ENCODE assay signal across 22 cellular contexts in genomic region chr11:41237386-41237785, GRCh38.
"Had no signal": no experiment of that assay in that cellular context is flagged by ENCODE, and none has a peak within 500 bp of the region (broad histone marks: within the 10 kb centered on the region; RNA-seq: fewer than 3 reads in every experiment).

No MANE protein-coding gene starts in this region.

- H3K4me3 ChIP-seq: heart right ventricle, spleen, upper lobe of right lung had no signal

- H3K9me3 Mint-ChIP-seq: nephron had no signal

- H3K9me3 ChIP-seq: heart right ventricle, spleen, upper lobe of right lung had no signal

- H3K27ac ChIP-seq: epithelial cell of prostate, heart right ventricle, spleen, upper lobe of right lung, VCaP had no signal

- H3K36me3 Mint-ChIP-seq: activated CD8-positive, alpha-beta memory T cell treated with anti-CD3 and anti-CD28 coated beads, Interleukin-2, amount 10 ng/mL, durations not matched to agents 7 days and 5 days; activated naive CD4-positive, alpha-beta T cell treated with anti-CD3 and anti-CD28 coated beads, Interleukin-2, amount 10 ng/mL, durations not matched to agents 7 days and 5 days; T-cell had no signal

- H3K27me3 ChIP-seq: heart right ventricle, spleen, upper lobe of right lung had no signal

- H3K4me1 ChIP-seq: heart right ventricle, spleen, upper lobe of right lung had no signal

- DNase-seq: activated CD4-positive, alpha-beta T cell treated with anti-CD3 and anti-CD28 coated beads, Interleukin-2, amount 10 ng/mL, durations not matched to agents 7 days and 5 days; activated CD4-positive, CD25-positive, alpha-beta regulatory T cell treated with anti-CD3 and anti-CD28 coated beads, Interleukin-2, amount 50 U/mL, for 72 hours; activated CD8-positive, alpha-beta memory T cell treated with anti-CD3 and anti-CD28 coated beads, Interleukin-2, amount 10 ng/mL, durations not matched to agents 7 days and 5 days; activated CD8-positive, alpha-beta T cell treated with anti-CD3 and anti-CD28 coated beads for 36 hours; activated effector memory CD4-positive, alpha-beta T cell treated with anti-CD3 and anti-CD28 coated beads, Interleukin-2, amount 50 U/mL, for 16 hours; activated naive CD4-positive, alpha-beta T cell treated with anti-CD3 and anti-CD28 coated beads, Interleukin-2, amount 10 ng/mL, durations not matched to agents 7 days and 5 days; activated T-cell treated with anti-CD3 and anti-CD28 coated beads for 4 hours; amygdala; cerebellar nuclear complex; cortex of kidney; heart right ventricle; occipital lobe; posterior cingulate gyrus; spleen; stimulated activated CD4-positive, alpha-beta T cell treated with anti-CD3 and anti-CD28 coated beads, Interleukin-4, amount 100 ng/mL, for 24 hours; stimulated activated naive CD4-positive, alpha-beta T cell treated with Interleukin-2 at 50 U/mL for 16 hours; T-cell; upper lobe of right lung had no signal

- H3K27me3 Mint-ChIP-seq: activated CD4-positive, alpha-beta T cell treated with anti-CD3 and anti-CD28 coated beads, Interleukin-2, amount 10 ng/mL, durations not matched to agents 7 days and 5 days; activated CD8-positive, alpha-beta memory T cell treated with anti-CD3 and anti-CD28 coated beads, Interleukin-2, amount 10 ng/mL, durations not matched to agents 7 days and 5 days; activated CD8-positive, alpha-beta T cell treated with anti-CD3 and anti-CD28 coated beads for 36 hours; activated naive CD4-positive, alpha-beta T cell treated with anti-CD3 and anti-CD28 coated beads, Interleukin-2, amount 10 ng/mL, durations not matched to agents 7 days and 5 days; T-cell had no signal

- H3K27ac Mint-ChIP-seq: activated CD4-positive, alpha-beta T cell treated with anti-CD3 and anti-CD28 coated beads, Interleukin-2, amount 10 ng/mL, durations not matched to agents 7 days and 5 days; activated CD8-positive, alpha-beta memory T cell treated with anti-CD3 and anti-CD28 coated beads, Interleukin-2, amount 10 ng/mL, durations not matched to agents 7 days and 5 days; activated CD8-positive, alpha-beta T cell treated with anti-CD3 and anti-CD28 coated beads for 36 hours; activated naive CD4-positive, alpha-beta T cell treated with anti-CD3 and anti-CD28 coated beads, Interleukin-2, amount 10 ng/mL, durations not matched to agents 7 days and 5 days; nephron; T-cell; T-helper 2 cell treated with Interferon-gamma antibody and Interleukin-4, amounts not matched to agents 5 μg/mL and 100 μg/mL, for 36 hours had no signal

- ATAC-seq: activated CD8-positive, alpha-beta memory T cell treated with anti-CD3 and anti-CD28 coated beads, Interleukin-2, amount 10 ng/mL, durations not matched to agents 7 days and 5 days; activated CD8-positive, alpha-beta T cell treated with anti-CD3 and anti-CD28 coated beads for 36 hours; heart right ventricle; T-cell; upper lobe of right lung had no signal

- H3K36me3 ChIP-seq: heart right ventricle, spleen, upper lobe of right lung had no signal

- H3K4me1 Mint-ChIP-seq: activated CD4-positive, alpha-beta T cell treated with anti-CD3 and anti-CD28 coated beads, Interleukin-2, amount 10 ng/mL, durations not matched to agents 7 days and 5 days; activated CD8-positive, alpha-beta memory T cell treated with anti-CD3 and anti-CD28 coated beads, Interleukin-2, amount 10 ng/mL, durations not matched to agents 7 days and 5 days; activated naive CD4-positive, alpha-beta T cell treated with anti-CD3 and anti-CD28 coated beads, Interleukin-2, amount 10 ng/mL, durations not matched to agents 7 days and 5 days; nephron; T-cell had no signal

- H3K4me3 Mint-ChIP-seq: activated CD4-positive, alpha-beta T cell treated with anti-CD3 and anti-CD28 coated beads, Interleukin-2, amount 10 ng/mL, durations not matched to agents 7 days and 5 days; activated CD8-positive, alpha-beta memory T cell treated with anti-CD3 and anti-CD28 coated beads, Interleukin-2, amount 10 ng/mL, durations not matched to agents 7 days and 5 days; activated CD8-positive, alpha-beta T cell treated with anti-CD3 and anti-CD28 coated beads for 36 hours; activated naive CD4-positive, alpha-beta T cell treated with anti-CD3 and anti-CD28 coated beads, Interleukin-2, amount 10 ng/mL, durations not matched to agents 7 days and 5 days; nephron; T-cell; T-helper 2 cell treated with Interferon-gamma antibody and Interleukin-4, amounts not matched to agents 5 μg/mL and 100 μg/mL, for 36 hours had no signal
